8 cellular contexts compared by ENCODE assay signal in genomic region chr1:193183019-193183643, GRCh38. TPM values are rescaled to one million over a fixed set of nuclear protein-coding genes. Genes with fewer than 3 reads are reported as not detected.
DNase-seq lines count a peak whose midpoint lies in the region; ATAC-seq and TF ChIP-seq lines count a peak whose summit lies in the region.

No MANE protein-coding gene starts in this region.

- intact Hi-C loops in Calu3 (cut with micrococcal nuclease; ENCODE audit: unreplicated experiment), result loop anchor here (1.0 to 10.0 kb wide), 5 partner anchors 155 to 1112 kb away; no protein-coding TSS in a partner anchor
- intact Hi-C loops in MCF 10A (cut with micrococcal nuclease), result loop anchor here (1.0 kb wide), 3 partner anchors 155 to 1112 kb away; no protein-coding TSS in a partner anchor
- intact Hi-C loops in posterior cingulate gyrus (cut with DNase I), result loop anchor here (5.0 to 10.0 kb wide), 2 partner anchors 58 to 224 kb away; partner anchors contain the start of gene CDC73

- CTCF ChIA-PET in Calu3 (lab: Charles Lee) (no interaction called here), MCF 10A (lab: Yijun Ruan, JAX) (interaction anchor here (0.6 to 1.5 kb wide), 10 partner anchors 20 to 628 kb away, joined by 3 to 10 read pairs (median 3); no protein-coding TSS in a partner anchor)

- H3K4me1 Mint-ChIP-seq in Calu3 (ENCODE audit: low read depth, unreplicated experiment) (peaks cover 28% of the 10 kb centered on the region), MCF 10A (ENCODE audit: insufficient read depth, unreplicated experiment) (peaks cover 26% of the 10 kb centered on the region), type B pancreatic cell (ENCODE audit: unreplicated experiment) (peaks cover 30% of the 10 kb centered on the region)

- H3K36me3 Mint-ChIP-seq in Calu3 (ENCODE audit: insufficient read depth, unreplicated experiment) (no peaks in the 10 kb centered on the region), MCF 10A (ENCODE audit: insufficient read depth, unreplicated experiment) (no peaks in the 10 kb centered on the region), type B pancreatic cell (no peaks in the 10 kb centered on the region)

- no peaks in the 10 kb centered on the region for H3K9me3 Mint-ChIP-seq in Calu3 (ENCODE audit: low read depth, unreplicated experiment)
- no peaks in the 10 kb centered on the region for H3K9me3 Mint-ChIP-seq in MCF 10A (ENCODE audit: unreplicated experiment)
- no peaks in the 10 kb centered on the region for H3K9me3 Mint-ChIP-seq in type B pancreatic cell

- H3K27me3 Mint-ChIP-seq in Calu3 (ENCODE audit: unreplicated experiment) (no peaks in the 10 kb centered on the region), MCF 10A (ENCODE audit: insufficient read depth, unreplicated experiment) (no peaks in the 10 kb centered on the region), type B pancreatic cell (no peaks in the 10 kb centered on the region)

- TF ChIP-seq CTCF in Calu3 (IDR thresholded peaks at IDR 0.05; ENCODE audit: unreplicated experiment) (peak; percentile 65), MCF 10A (IDR thresholded peaks at IDR 0.05; ENCODE audit: unreplicated experiment) (peak; percentile 83), type B pancreatic cell (conservative IDR thresholded peaks at IDR 0.05) (peak; percentile 94)

- DNase-seq in Calu3 (peak; percentile 39), NCI-H748 (lab: John Stamatoyannopoulos, UW; ENCODE audit: unreplicated experiment) (peak; percentile 61), MCF 10A (ENCODE audit: unreplicated experiment) (peak; percentile 77), kidney tubule cell (ENCODE audit: low spot score) (peak; percentile 52), type B pancreatic cell (ENCODE audit: extremely low spot score, unreplicated experiment) (no peak), posterior cingulate gyrus (no peak)

- no peak overlapping the region for H3K27ac Mint-ChIP-seq in Calu3 (ENCODE audit: unreplicated experiment)
- no peak overlapping the region for H3K27ac Mint-ChIP-seq in MCF 10A (ENCODE audit: low read depth, unreplicated experiment)
- no peak overlapping the region for H3K27ac Mint-ChIP-seq in type B pancreatic cell

- H3K4me3 Mint-ChIP-seq in Calu3 (ENCODE audit: low read depth, unreplicated experiment) (no peak overlapping the region), MCF 10A (ENCODE audit: unreplicated experiment) (no peak overlapping the region), type B pancreatic cell (peak overlapping the region; percentile 75)

- BruUV-seq in Calu3 (replicated peaks; lab: Mats Ljungman, UMichigan) (no TSS peak), MCF 10A (replicated peaks; lab: Mats Ljungman, UMichigan) (no TSS peak)

- ATAC-seq in GM19452 (IDR thresholded peaks at IDR 0.05; ENCODE audit: unreplicated experiment), result peak; percentile 73
- ATAC-seq in HG03469 (IDR thresholded peaks at IDR 0.05; ENCODE audit: unreplicated experiment), result peak; percentile 51

- POLR2A ChIA-PET in MCF 10A (lab: Yijun Ruan, JAX), result no interaction called here

RNA-seq across cellular contexts. Expression of gene B3GALT2, which starts 3.3 kb away (rescaled TPM):
- not detected in 2 replicates for total RNA-seq in Calu3 (2022)
- total RNA-seq in MCF 10A (2022), result not detected in 2 replicates
- 3.2 and 3.6 TPM in 2 replicates for total RNA-seq in type B pancreatic cell (ENCODE audit: low replicate concordance)

Comparison
In these comparisons a context has a peak if more than half of its experiments do, and no peak if none do; other contexts are left out.
1. DNase-seq: peak in Calu3 (single experiment), NCI-H748 (single experiment), MCF 10A (single experiment) and kidney tubule cell (single experiment); none in type B pancreatic cell (single experiment) and posterior cingulate gyrus (0 of 10).
2. Peak in every context shown above with its lines, with median percentiles within 50 percentile points of each other: CTCF ChIP-seq.